10 cellular contexts compared by ENCODE assay signal in the genomic region with DNA sequence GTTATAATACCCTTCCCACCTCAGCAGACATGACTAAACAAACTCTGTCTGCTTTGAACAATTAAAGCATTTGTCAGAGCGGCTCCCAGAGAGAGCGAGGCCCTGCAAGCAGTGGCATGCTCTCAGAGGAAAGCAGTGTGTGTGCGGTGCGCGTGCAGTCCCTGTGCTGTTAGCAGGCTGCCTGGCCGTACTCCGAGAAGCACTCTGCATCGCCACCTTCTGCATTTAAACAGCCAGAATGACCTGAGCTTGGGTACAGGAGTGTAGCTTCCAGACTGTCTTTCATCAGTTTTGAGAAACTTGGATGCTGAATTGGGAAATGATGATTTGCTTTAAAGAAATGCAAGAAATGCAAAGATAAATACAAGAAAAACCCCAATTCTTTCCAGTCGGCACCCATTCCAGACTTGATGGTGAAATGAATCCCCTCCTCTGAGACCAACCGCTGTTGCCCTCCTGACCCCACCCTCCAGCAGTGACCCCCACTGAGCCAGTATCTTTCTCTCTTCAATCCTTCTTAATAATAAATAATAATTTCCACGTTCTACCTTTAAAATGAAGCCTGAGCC.
DNase-seq lines count a peak whose midpoint lies in the region; ATAC-seq and TF ChIP-seq lines count a peak whose summit lies in the region.
"Had no signal": no experiment of that assay in that cellular context is flagged by ENCODE, and none has a peak within 500 bp of the region (broad histone marks: within the 10 kb centered on the region; RNA-seq: fewer than 3 reads in every experiment).

No MANE protein-coding gene starts in this region.

- H3K4me3 ChIP-seq in right atrium auricular region (no peak overlapping the region), suprapubic skin (no peak overlapping the region)
- no peak overlapping the region for H3K4me3 ChIP-seq in CD4-positive, alpha-beta memory T cell (ENCODE audit: low read length in 2 of 2)

- H3K4me1 ChIP-seq in right atrium auricular region = peaks cover 0 to 34% of the 10 kb centered on the region in 2 donors
- H3K4me1 ChIP-seq in suprapubic skin = peaks cover 37% of the 10 kb centered on the region
- no peaks in the 10 kb centered on the region for H3K4me1 ChIP-seq in CD4-positive, alpha-beta memory T cell (ENCODE audit: insufficient read depth, low read length)

- no peak for TF ChIP-seq CTCF in WTC11 (IDR thresholded peaks at IDR 0.05)
- peak in 1 of 2 donors; percentile 16 for TF ChIP-seq CTCF in right atrium auricular region (IDR thresholded peaks at IDR 0.05)
- TF ChIP-seq CTCF in suprapubic skin (IDR thresholded peaks at IDR 0.05) = no peak
- TF ChIP-seq CTCF in GM20000 (IDR thresholded peaks at IDR 0.05; ENCODE audit: extremely low read depth, missing control alignments) = no peak

- H3K4me1 Mint-ChIP-seq in WTC11 = no peaks in the 10 kb centered on the region
- H3K4me1 Mint-ChIP-seq in CD4-positive, alpha-beta memory T cell = no peaks in the 10 kb centered on the region
- no peaks in the 10 kb centered on the region for H3K4me1 Mint-ChIP-seq in activated naive CD8-positive, alpha-beta T cell treated with anti-CD3 and anti-CD28 coated beads for 36 hours
- H3K4me1 Mint-ChIP-seq: activated CD4-positive, alpha-beta T cell treated with anti-CD3 and anti-CD28 coated beads for 36 hours had no signal

- DNase-seq in HPDE6-E6E7 (ENCODE audit: extremely low spot score) = peak; percentile 61
- no peak for DNase-seq in WTC11 (ENCODE audit: low spot score)
- peak; percentile 66 for DNase-seq in right atrium auricular region (ENCODE audit: low spot score)
- peak in 1 of 2 donors; percentile 44 for DNase-seq in suprapubic skin (ENCODE audit: low spot score in 2 of 2)
- DNase-seq in CD4-positive, alpha-beta memory T cell = no peak
- DNase-seq in GM20000 (ENCODE audit: low spot score) = no peak
- DNase-seq in activated naive CD8-positive, alpha-beta T cell treated with anti-CD3 and anti-CD28 coated beads for 36 hours = no peak
- DNase-seq: activated CD4-positive, alpha-beta T cell treated with anti-CD3 and anti-CD28 coated beads for 36 hours; effector memory CD8-positive, alpha-beta T cell; stimulated activated naive CD4-positive, alpha-beta T cell had no signal

- no peaks in the 10 kb centered on the region for H3K27me3 Mint-ChIP-seq in WTC11 (ENCODE audit: low read depth)
- no peaks in the 10 kb centered on the region for H3K27me3 Mint-ChIP-seq in CD4-positive, alpha-beta memory T cell
- no peaks in the 10 kb centered on the region for H3K27me3 Mint-ChIP-seq in activated naive CD8-positive, alpha-beta T cell treated with anti-CD3 and anti-CD28 coated beads for 36 hours
- H3K27me3 Mint-ChIP-seq: activated CD4-positive, alpha-beta T cell treated with anti-CD3 and anti-CD28 coated beads for 36 hours; effector memory CD8-positive, alpha-beta T cell had no signal

- POLR2A ChIA-PET in WTC11 (lab: Charles Lee) = no interaction called here
- POLR2A ChIA-PET in CD4-positive, alpha-beta memory T cell (lab: Charles Lee; ENCODE audit: partially characterized antibody) = no interaction called here

- no peak for TF ChIP-seq POLR2A in suprapubic skin (IDR thresholded peaks at IDR 0.05)

- no peaks in the 10 kb centered on the region for H3K9me3 ChIP-seq in right atrium auricular region
- H3K9me3 ChIP-seq in suprapubic skin = no peaks in the 10 kb centered on the region
- H3K9me3 ChIP-seq in CD4-positive, alpha-beta memory T cell (ENCODE audit: control insufficient read depth in 1 of 2, low read length in 2 of 2) = no peaks in the 10 kb centered on the region

- peak overlapping the region; percentile 11 to 52 for H3K27ac ChIP-seq in right atrium auricular region
- peak overlapping the region; percentile 19 for H3K27ac ChIP-seq in suprapubic skin
- H3K27ac ChIP-seq in CD4-positive, alpha-beta memory T cell (ENCODE audit: low read depth, low read length) = no peak overlapping the region

- WGBS in suprapubic skin = 48% methylated on average over 11 of the region's 11 CpGs

- no peak for TF ChIP-seq EP300 in suprapubic skin (IDR thresholded peaks at IDR 0.05)

- H3K27me3 ChIP-seq in right atrium auricular region = no peaks in the 10 kb centered on the region
- H3K27me3 ChIP-seq in suprapubic skin = no peaks in the 10 kb centered on the region
- H3K27me3 ChIP-seq in CD4-positive, alpha-beta memory T cell (ENCODE audit: insufficient read depth, low read length) = no peaks in the 10 kb centered on the region

- no peak for ATAC-seq in WTC11
- ATAC-seq: activated CD4-positive, alpha-beta T cell treated with anti-CD3 and anti-CD28 coated beads for 36 hours; effector memory CD8-positive, alpha-beta T cell had no signal

- 0 out of 2 replicates have a peak overlapping the region, but pooled peaks have one; percentile 27 for H3K27ac Mint-ChIP-seq in WTC11
- H3K27ac Mint-ChIP-seq in CD4-positive, alpha-beta memory T cell = no peak overlapping the region
- H3K27ac Mint-ChIP-seq in activated naive CD8-positive, alpha-beta T cell treated with anti-CD3 and anti-CD28 coated beads for 36 hours = no peak overlapping the region
- H3K27ac Mint-ChIP-seq: activated CD4-positive, alpha-beta T cell treated with anti-CD3 and anti-CD28 coated beads for 36 hours; effector memory CD8-positive, alpha-beta T cell had no signal

- H3K9me3 Mint-ChIP-seq in WTC11 = no peaks in the 10 kb centered on the region
- peaks cover 0 to 4% (median 0%) of the 10 kb centered on the region in 8 donors for H3K9me3 Mint-ChIP-seq in CD4-positive, alpha-beta memory T cell
- H3K9me3 Mint-ChIP-seq in activated naive CD8-positive, alpha-beta T cell treated with anti-CD3 and anti-CD28 coated beads for 36 hours = peaks cover 1% of the 10 kb centered on the region
- H3K9me3 Mint-ChIP-seq: effector memory CD8-positive, alpha-beta T cell had no signal

- intact Hi-C loops in CD4-positive, alpha-beta memory T cell (cut with micrococcal nuclease) = no loop called here

- CTCF ChIA-PET in WTC11 (lab: Charles Lee) = no interaction called here
- CTCF ChIA-PET in CD4-positive, alpha-beta memory T cell (lab: Charles Lee; ENCODE audit: partially characterized antibody) = no interaction called here

- H3K36me3 Mint-ChIP-seq in WTC11 = no peaks in the 10 kb centered on the region
- peaks cover 7 to 15% of the 10 kb centered on the region in 2 donors for H3K36me3 Mint-ChIP-seq in CD4-positive, alpha-beta memory T cell
- peaks cover 11% of the 10 kb centered on the region for H3K36me3 Mint-ChIP-seq in activated naive CD8-positive, alpha-beta T cell treated with anti-CD3 and anti-CD28 coated beads for 36 hours

- H3K36me3 ChIP-seq in right atrium auricular region = no peaks in the 10 kb centered on the region
- H3K36me3 ChIP-seq in suprapubic skin = no peaks in the 10 kb centered on the region
- no peaks in the 10 kb centered on the region for H3K36me3 ChIP-seq in CD4-positive, alpha-beta memory T cell (ENCODE audit: insufficient read depth, low read length)

- H3K4me3 Mint-ChIP-seq in WTC11 = no peak overlapping the region
- H3K4me3 Mint-ChIP-seq in CD4-positive, alpha-beta memory T cell = no peak overlapping the region
- no peak overlapping the region for H3K4me3 Mint-ChIP-seq in activated naive CD8-positive, alpha-beta T cell treated with anti-CD3 and anti-CD28 coated beads for 36 hours
- H3K4me3 Mint-ChIP-seq: activated CD4-positive, alpha-beta T cell treated with anti-CD3 and anti-CD28 coated beads for 36 hours; effector memory CD8-positive, alpha-beta T cell had no signal

TF ChIP-seq in WTC11, 78 proteins besides CTCF, POLR2A, EP300 and RAD21:
- TF ChIP-seq NFE2L1 (CRISPR knock-in tag; IDR thresholded peaks at IDR 0.05) (no peak), TEAD4 (CRISPR knock-in tag; IDR thresholded peaks at IDR 0.05) (no peak), ZNF396 (CRISPR knock-in tag; IDR thresholded peaks at IDR 0.05; ENCODE audit: borderline replicate concordance) (no peak), CREM (CRISPR knock-in tag; IDR thresholded peaks at IDR 0.05) (no peak), ATF1 (CRISPR knock-in tag; IDR thresholded peaks at IDR 0.05) (no peak), ZNF121 (CRISPR knock-in tag; IDR thresholded peaks at IDR 0.05) (no peak)
- TF ChIP-seq, protein P1, sequence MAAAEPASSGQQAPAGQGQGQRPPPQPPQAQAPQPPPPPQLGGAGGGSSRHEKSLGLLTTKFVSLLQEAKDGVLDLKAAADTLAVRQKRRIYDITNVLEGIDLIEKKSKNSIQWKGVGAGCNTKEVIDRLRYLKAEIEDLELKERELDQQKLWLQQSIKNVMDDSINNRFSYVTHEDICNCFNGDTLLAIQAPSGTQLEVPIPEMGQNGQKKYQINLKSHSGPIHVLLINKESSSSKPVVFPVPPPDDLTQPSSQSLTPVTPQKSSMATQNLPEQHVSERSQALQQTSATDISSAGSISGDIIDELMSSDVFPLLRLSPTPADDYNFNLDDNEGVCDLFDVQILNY (CRISPR knock-in tag; IDR thresholded peaks at IDR 0.05) = no peak
- TF ChIP-seq, protein P2, sequence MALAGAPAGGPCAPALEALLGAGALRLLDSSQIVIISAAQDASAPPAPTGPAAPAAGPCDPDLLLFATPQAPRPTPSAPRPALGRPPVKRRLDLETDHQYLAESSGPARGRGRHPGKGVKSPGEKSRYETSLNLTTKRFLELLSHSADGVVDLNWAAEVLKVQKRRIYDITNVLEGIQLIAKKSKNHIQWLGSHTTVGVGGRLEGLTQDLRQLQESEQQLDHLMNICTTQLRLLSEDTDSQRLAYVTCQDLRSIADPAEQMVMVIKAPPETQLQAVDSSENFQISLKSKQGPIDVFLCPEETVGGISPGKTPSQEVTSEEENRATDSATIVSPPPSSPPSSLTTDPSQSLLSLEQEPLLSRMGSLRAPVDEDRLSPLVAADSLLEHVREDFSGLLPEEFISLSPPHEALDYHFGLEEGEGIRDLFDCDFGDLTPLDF (CRISPR knock-in tag; IDR thresholded peaks at IDR 0.05) = no peak
- TF ChIP-seq, protein P3, sequence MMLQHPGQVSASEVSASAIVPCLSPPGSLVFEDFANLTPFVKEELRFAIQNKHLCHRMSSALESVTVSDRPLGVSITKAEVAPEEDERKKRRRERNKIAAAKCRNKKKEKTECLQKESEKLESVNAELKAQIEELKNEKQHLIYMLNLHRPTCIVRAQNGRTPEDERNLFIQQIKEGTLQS (CRISPR knock-in tag; conservative IDR thresholded peaks at IDR 0.05) = no peak

Comparison
In these comparisons a context has a peak if more than half of its experiments do, and no peak if none do; other contexts are left out.
1. DNase-seq: peak in HPDE6-E6E7 (single experiment) and right atrium auricular region (single experiment); none in WTC11 (single experiment), CD4-positive, alpha-beta memory T cell (0 of 5), GM20000 (single experiment) and activated naive CD8-positive, alpha-beta T cell treated with anti-CD3 and anti-CD28 coated beads for 36 hours (single experiment).